1 cellular context compared by ENCODE assay signal in the genomic region with DNA sequence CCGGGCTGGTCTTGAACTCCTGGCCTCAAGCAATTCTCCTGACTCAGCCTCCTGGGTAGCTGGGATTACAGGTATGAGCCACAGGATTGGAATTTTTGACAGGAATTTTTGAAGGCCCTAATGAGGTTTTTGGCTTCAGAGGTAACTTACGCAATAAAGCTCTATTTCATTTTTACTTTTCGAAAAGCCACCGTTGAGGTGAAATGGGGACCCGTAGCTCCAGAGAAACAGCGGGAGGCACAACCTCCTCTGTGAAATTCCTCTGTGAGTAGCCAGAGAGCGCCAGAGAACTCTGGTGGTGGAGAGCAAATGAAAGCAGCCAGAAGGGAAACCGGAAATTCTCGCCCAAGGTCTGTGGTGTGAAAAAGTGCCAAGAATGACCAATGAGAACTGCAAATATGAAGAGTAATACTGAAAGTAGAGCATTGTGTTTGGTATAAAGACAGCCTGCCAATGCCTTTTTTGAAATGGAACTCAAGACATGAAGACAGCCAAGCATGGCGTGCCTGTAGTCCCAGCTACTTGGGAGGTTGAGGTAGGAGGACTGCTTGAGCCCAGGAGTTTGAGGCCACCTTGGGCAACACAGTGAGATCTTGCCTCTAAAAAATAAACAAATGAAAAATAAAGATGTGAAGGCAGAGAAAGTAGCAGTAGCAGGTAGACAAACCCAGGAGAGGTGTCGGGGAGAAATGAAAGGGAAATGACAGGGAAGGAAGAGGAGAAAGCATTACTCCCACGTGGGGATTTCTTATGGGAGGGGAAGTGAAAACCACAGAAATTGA.
TF ChIP-seq lines count a peak whose summit lies in the region.

No MANE protein-coding gene starts in this region.

TF ChIP-seq in K562, 482 proteins besides CTCF, POLR2A, EP300 and RAD21 (continued from another document and continues in another):
- peak; percentile 86 for TF ChIP-seq SPI1 (IDR thresholded peaks at IDR 0.05; ENCODE audit: borderline replicate concordance, low read depth, low read length)
- no peak for TF ChIP-seq CREM (IDR thresholded peaks at IDR 0.05; ENCODE audit: low read depth)
- no peak for TF ChIP-seq ATF7 (IDR thresholded peaks at IDR 0.05)
- TF ChIP-seq, protein P1, sequence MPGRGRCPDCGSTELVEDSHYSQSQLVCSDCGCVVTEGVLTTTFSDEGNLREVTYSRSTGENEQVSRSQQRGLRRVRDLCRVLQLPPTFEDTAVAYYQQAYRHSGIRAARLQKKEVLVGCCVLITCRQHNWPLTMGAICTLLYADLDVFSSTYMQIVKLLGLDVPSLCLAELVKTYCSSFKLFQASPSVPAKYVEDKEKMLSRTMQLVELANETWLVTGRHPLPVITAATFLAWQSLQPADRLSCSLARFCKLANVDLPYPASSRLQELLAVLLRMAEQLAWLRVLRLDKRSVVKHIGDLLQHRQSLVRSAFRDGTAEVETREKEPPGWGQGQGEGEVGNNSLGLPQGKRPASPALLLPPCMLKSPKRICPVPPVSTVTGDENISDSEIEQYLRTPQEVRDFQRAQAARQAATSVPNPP (IDR thresholded peaks at IDR 0.05; ENCODE audit: borderline replicate concordance, insufficient read depth, insufficient read length) = no peak
- no peak for TF ChIP-seq ZNF551 (CRISPR knock-in tag; IDR thresholded peaks at IDR 0.05)
- TF ChIP-seq, protein P2, sequence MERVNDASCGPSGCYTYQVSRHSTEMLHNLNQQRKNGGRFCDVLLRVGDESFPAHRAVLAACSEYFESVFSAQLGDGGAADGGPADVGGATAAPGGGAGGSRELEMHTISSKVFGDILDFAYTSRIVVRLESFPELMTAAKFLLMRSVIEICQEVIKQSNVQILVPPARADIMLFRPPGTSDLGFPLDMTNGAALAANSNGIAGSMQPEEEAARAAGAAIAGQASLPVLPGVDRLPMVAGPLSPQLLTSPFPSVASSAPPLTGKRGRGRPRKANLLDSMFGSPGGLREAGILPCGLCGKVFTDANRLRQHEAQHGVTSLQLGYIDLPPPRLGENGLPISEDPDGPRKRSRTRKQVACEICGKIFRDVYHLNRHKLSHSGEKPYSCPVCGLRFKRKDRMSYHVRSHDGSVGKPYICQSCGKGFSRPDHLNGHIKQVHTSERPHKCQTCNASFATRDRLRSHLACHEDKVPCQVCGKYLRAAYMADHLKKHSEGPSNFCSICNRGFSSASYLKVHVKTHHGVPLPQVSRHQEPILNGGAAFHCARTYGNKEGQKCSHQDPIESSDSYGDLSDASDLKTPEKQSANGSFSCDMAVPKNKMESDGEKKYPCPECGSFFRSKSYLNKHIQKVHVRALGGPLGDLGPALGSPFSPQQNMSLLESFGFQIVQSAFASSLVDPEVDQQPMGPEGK (CRISPR knock-in tag; IDR thresholded peaks at IDR 0.05; ENCODE audit: borderline replicate concordance) = no peak
- no peak for TF ChIP-seq SNIP1 (IDR thresholded peaks at IDR 0.05; ENCODE audit: low read depth)
- TF ChIP-seq, protein P3, sequence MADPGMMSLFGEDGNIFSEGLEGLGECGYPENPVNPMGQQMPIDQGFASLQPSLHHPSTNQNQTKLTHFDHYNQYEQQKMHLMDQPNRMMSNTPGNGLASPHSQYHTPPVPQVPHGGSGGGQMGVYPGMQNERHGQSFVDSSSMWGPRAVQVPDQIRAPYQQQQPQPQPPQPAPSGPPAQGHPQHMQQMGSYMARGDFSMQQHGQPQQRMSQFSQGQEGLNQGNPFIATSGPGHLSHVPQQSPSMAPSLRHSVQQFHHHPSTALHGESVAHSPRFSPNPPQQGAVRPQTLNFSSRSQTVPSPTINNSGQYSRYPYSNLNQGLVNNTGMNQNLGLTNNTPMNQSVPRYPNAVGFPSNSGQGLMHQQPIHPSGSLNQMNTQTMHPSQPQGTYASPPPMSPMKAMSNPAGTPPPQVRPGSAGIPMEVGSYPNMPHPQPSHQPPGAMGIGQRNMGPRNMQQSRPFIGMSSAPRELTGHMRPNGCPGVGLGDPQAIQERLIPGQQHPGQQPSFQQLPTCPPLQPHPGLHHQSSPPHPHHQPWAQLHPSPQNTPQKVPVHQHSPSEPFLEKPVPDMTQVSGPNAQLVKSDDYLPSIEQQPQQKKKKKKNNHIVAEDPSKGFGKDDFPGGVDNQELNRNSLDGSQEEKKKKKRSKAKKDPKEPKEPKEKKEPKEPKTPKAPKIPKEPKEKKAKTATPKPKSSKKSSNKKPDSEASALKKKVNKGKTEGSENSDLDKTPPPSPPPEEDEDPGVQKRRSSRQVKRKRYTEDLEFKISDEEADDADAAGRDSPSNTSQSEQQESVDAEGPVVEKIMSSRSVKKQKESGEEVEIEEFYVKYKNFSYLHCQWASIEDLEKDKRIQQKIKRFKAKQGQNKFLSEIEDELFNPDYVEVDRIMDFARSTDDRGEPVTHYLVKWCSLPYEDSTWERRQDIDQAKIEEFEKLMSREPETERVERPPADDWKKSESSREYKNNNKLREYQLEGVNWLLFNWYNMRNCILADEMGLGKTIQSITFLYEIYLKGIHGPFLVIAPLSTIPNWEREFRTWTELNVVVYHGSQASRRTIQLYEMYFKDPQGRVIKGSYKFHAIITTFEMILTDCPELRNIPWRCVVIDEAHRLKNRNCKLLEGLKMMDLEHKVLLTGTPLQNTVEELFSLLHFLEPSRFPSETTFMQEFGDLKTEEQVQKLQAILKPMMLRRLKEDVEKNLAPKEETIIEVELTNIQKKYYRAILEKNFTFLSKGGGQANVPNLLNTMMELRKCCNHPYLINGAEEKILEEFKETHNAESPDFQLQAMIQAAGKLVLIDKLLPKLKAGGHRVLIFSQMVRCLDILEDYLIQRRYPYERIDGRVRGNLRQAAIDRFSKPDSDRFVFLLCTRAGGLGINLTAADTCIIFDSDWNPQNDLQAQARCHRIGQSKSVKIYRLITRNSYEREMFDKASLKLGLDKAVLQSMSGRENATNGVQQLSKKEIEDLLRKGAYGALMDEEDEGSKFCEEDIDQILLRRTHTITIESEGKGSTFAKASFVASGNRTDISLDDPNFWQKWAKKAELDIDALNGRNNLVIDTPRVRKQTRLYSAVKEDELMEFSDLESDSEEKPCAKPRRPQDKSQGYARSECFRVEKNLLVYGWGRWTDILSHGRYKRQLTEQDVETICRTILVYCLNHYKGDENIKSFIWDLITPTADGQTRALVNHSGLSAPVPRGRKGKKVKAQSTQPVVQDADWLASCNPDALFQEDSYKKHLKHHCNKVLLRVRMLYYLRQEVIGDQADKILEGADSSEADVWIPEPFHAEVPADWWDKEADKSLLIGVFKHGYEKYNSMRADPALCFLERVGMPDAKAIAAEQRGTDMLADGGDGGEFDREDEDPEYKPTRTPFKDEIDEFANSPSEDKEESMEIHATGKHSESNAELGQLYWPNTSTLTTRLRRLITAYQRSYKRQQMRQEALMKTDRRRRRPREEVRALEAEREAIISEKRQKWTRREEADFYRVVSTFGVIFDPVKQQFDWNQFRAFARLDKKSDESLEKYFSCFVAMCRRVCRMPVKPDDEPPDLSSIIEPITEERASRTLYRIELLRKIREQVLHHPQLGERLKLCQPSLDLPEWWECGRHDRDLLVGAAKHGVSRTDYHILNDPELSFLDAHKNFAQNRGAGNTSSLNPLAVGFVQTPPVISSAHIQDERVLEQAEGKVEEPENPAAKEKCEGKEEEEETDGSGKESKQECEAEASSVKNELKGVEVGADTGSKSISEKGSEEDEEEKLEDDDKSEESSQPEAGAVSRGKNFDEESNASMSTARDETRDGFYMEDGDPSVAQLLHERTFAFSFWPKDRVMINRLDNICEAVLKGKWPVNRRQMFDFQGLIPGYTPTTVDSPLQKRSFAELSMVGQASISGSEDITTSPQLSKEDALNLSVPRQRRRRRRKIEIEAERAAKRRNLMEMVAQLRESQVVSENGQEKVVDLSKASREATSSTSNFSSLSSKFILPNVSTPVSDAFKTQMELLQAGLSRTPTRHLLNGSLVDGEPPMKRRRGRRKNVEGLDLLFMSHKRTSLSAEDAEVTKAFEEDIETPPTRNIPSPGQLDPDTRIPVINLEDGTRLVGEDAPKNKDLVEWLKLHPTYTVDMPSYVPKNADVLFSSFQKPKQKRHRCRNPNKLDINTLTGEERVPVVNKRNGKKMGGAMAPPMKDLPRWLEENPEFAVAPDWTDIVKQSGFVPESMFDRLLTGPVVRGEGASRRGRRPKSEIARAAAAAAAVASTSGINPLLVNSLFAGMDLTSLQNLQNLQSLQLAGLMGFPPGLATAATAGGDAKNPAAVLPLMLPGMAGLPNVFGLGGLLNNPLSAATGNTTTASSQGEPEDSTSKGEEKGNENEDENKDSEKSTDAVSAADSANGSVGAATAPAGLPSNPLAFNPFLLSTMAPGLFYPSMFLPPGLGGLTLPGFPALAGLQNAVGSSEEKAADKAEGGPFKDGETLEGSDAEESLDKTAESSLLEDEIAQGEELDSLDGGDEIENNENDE (IDR thresholded peaks at IDR 0.05; ENCODE audit: low read depth, low read length) = no peak
- TF ChIP-seq, protein P4, sequence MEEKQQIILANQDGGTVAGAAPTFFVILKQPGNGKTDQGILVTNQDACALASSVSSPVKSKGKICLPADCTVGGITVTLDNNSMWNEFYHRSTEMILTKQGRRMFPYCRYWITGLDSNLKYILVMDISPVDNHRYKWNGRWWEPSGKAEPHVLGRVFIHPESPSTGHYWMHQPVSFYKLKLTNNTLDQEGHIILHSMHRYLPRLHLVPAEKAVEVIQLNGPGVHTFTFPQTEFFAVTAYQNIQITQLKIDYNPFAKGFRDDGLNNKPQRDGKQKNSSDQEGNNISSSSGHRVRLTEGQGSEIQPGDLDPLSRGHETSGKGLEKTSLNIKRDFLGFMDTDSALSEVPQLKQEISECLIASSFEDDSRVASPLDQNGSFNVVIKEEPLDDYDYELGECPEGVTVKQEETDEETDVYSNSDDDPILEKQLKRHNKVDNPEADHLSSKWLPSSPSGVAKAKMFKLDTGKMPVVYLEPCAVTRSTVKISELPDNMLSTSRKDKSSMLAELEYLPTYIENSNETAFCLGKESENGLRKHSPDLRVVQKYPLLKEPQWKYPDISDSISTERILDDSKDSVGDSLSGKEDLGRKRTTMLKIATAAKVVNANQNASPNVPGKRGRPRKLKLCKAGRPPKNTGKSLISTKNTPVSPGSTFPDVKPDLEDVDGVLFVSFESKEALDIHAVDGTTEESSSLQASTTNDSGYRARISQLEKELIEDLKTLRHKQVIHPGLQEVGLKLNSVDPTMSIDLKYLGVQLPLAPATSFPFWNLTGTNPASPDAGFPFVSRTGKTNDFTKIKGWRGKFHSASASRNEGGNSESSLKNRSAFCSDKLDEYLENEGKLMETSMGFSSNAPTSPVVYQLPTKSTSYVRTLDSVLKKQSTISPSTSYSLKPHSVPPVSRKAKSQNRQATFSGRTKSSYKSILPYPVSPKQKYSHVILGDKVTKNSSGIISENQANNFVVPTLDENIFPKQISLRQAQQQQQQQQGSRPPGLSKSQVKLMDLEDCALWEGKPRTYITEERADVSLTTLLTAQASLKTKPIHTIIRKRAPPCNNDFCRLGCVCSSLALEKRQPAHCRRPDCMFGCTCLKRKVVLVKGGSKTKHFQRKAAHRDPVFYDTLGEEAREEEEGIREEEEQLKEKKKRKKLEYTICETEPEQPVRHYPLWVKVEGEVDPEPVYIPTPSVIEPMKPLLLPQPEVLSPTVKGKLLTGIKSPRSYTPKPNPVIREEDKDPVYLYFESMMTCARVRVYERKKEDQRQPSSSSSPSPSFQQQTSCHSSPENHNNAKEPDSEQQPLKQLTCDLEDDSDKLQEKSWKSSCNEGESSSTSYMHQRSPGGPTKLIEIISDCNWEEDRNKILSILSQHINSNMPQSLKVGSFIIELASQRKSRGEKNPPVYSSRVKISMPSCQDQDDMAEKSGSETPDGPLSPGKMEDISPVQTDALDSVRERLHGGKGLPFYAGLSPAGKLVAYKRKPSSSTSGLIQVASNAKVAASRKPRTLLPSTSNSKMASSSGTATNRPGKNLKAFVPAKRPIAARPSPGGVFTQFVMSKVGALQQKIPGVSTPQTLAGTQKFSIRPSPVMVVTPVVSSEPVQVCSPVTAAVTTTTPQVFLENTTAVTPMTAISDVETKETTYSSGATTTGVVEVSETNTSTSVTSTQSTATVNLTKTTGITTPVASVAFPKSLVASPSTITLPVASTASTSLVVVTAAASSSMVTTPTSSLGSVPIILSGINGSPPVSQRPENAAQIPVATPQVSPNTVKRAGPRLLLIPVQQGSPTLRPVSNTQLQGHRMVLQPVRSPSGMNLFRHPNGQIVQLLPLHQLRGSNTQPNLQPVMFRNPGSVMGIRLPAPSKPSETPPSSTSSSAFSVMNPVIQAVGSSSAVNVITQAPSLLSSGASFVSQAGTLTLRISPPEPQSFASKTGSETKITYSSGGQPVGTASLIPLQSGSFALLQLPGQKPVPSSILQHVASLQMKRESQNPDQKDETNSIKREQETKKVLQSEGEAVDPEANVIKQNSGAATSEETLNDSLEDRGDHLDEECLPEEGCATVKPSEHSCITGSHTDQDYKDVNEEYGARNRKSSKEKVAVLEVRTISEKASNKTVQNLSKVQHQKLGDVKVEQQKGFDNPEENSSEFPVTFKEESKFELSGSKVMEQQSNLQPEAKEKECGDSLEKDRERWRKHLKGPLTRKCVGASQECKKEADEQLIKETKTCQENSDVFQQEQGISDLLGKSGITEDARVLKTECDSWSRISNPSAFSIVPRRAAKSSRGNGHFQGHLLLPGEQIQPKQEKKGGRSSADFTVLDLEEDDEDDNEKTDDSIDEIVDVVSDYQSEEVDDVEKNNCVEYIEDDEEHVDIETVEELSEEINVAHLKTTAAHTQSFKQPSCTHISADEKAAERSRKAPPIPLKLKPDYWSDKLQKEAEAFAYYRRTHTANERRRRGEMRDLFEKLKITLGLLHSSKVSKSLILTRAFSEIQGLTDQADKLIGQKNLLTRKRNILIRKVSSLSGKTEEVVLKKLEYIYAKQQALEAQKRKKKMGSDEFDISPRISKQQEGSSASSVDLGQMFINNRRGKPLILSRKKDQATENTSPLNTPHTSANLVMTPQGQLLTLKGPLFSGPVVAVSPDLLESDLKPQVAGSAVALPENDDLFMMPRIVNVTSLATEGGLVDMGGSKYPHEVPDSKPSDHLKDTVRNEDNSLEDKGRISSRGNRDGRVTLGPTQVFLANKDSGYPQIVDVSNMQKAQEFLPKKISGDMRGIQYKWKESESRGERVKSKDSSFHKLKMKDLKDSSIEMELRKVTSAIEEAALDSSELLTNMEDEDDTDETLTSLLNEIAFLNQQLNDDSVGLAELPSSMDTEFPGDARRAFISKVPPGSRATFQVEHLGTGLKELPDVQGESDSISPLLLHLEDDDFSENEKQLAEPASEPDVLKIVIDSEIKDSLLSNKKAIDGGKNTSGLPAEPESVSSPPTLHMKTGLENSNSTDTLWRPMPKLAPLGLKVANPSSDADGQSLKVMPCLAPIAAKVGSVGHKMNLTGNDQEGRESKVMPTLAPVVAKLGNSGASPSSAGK (IDR thresholded peaks at IDR 0.05) = peak; percentile 80
- TF ChIP-seq, protein P5, sequence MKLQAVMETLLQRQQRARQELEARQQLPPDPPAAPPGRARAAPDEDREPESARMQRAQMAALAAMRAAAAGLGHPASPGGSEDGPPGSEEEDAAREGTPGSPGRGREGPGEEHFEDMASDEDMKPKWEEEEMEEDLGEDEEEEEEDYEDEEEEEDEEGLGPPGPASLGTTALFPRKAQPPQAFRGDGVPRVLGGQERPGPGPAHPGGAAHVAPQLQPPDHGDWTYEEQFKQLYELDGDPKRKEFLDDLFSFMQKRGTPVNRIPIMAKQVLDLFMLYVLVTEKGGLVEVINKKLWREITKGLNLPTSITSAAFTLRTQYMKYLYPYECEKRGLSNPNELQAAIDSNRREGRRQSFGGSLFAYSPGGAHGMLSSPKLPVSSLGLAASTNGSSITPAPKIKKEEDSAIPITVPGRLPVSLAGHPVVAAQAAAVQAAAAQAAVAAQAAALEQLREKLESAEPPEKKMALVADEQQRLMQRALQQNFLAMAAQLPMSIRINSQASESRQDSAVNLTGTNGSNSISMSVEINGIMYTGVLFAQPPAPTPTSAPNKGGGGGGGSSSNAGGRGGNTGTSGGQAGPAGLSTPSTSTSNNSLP (IDR thresholded peaks at IDR 0.05; ENCODE audit: borderline replicate concordance, low read depth, low read length) = no peak
- no peak for TF ChIP-seq PCBP2 (IDR thresholded peaks at IDR 0.05; ENCODE audit: low read depth, low read length, poor library complexity, severe bottlenecking)
- TF ChIP-seq, protein P6, sequence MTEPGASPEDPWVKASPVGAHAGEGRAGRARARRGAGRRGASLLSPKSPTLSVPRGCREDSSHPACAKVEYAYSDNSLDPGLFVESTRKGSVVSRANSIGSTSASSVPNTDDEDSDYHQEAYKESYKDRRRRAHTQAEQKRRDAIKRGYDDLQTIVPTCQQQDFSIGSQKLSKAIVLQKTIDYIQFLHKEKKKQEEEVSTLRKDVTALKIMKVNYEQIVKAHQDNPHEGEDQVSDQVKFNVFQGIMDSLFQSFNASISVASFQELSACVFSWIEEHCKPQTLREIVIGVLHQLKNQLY (CRISPR knock-in tag; conservative IDR thresholded peaks at IDR 0.05) = no peak
- TF ChIP-seq SP1 (CRISPR knock-in tag; IDR thresholded peaks at IDR 0.05) = no peak
- no peak for TF ChIP-seq SIRT6 (IDR thresholded peaks at IDR 0.05; ENCODE audit: low read depth, low read length)
